Comparison of ENCODE assay signal across 10 cellular contexts in the genomic region with DNA sequence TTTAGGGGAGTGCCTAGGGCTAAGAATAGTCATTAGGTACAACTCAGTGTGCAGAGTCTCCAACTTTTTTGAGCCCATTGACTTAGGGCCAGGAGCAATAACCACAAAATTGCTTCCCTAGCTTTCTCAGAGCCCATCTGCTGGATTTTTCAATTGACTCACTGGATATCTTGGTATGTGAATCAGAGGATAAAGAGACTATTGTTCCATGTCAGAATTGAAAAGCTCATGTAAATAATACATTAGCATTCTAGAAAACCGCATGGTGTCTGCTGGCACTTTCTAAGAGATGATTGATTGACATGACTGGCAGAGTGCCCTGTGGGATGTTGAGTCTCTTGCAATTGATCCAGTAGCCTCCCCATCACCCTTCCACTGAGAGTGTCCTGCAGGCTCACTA.
DNase-seq lines count a peak whose midpoint lies in the region; ATAC-seq and TF ChIP-seq lines count a peak whose summit lies in the region.
"Had no signal": no experiment of that assay in that cellular context is flagged by ENCODE, and none has a peak within 500 bp of the region (broad histone marks: within the 10 kb centered on the region; RNA-seq: fewer than 3 reads in every experiment).

No MANE protein-coding gene starts in this region.

- H3K9ac ChIP-seq in SK-N-SH = no peak overlapping the region

- no peaks in the 10 kb centered on the region for H4K20me1 ChIP-seq in SK-N-SH (ENCODE audit: insufficient read depth)

- peaks cover 0 to 5% of the 10 kb centered on the region in 2 experiments; a peak in 1 of 4 replicates for H3K4me1 ChIP-seq in SK-N-SH (ENCODE audit: control insufficient read depth in 1 of 2, insufficient read depth in 2 of 2, low read depth in 1 of 2, low read length in 1 of 2)

- no peak for ATAC-seq in HG02973 (IDR thresholded peaks at IDR 0.05; ENCODE audit: unreplicated experiment)

- no peaks in the 10 kb centered on the region for H3F3A ChIP-seq in SK-N-SH (replicated peaks; ENCODE audit: insufficient read depth)

- H3K9me3 ChIP-seq in SK-N-SH = no peaks in the 10 kb centered on the region

- WGBS in SK-N-SH (ENCODE audit: low lambda C conversion rate) = 27% methylated on average over 1 of the region's 1 CpG

- no peaks in the 10 kb centered on the region for H3K79me2 ChIP-seq in SK-N-SH (ENCODE audit: insufficient read depth)

- CTCF ChIA-PET in SK-N-SH (lab: Yijun Ruan, JAX) = no interaction called here

- no peak for TF ChIP-seq CTCF in AG09309 (IDR thresholded peaks at IDR 0.05; ENCODE audit: control insufficient read depth, insufficient read depth, low read depth, low read length, missing control alignments)
- TF ChIP-seq CTCF in SK-N-SH (IDR thresholded peaks at IDR 0.05) = no peak

- H3K27me3 ChIP-seq in SK-N-SH (ENCODE audit: insufficient read depth) = no peaks in the 10 kb centered on the region

- 0 out of 2 replicates have a peak overlapping the region, but pooled peaks have one; percentile 7 for H3K4me2 ChIP-seq in SK-N-SH

- H3K4me3 ChIP-seq in AG09309 (ENCODE audit: control insufficient read depth, low read depth, low read length) (no peak overlapping the region), SK-N-SH (ENCODE audit: low read depth in 2 of 2, low read length in 1 of 2) (no peak overlapping the region)

- POLR2A ChIA-PET in SK-N-SH (lab: Yijun Ruan, JAX) = no interaction called here

- no peak overlapping the region for H2AFZ ChIP-seq in SK-N-SH (ENCODE audit: low read depth)

- no peaks in the 10 kb centered on the region for H3K36me3 ChIP-seq in SK-N-SH (replicated peaks in 1 of 2; ENCODE audit: control insufficient read depth in 1 of 2, insufficient read depth in 2 of 2, low read length in 1 of 2)

- no peak for TF ChIP-seq RAD21 in SK-N-SH (IDR thresholded peaks at IDR 0.05; ENCODE audit: low read length)

- peak in 1 of 2 experiments; percentile 53; a peak in 1 of 4 replicates for TF ChIP-seq EP300 in SK-N-SH (IDR thresholded peaks at IDR 0.05; ENCODE audit: borderline replicate concordance in 1 of 2, low read depth in 1 of 2, low read length in 1 of 2)

- H3K27ac ChIP-seq in SK-N-SH (ENCODE audit: low read depth in 2 of 2, low read length in 1 of 2) = peak overlapping the region in 1 of 2 experiments; percentile 64; a peak in 2 of 4 replicates

- H3K9me2 ChIP-seq in SK-N-SH = no peaks in the 10 kb centered on the region

- DNase-seq in AG09309 (ENCODE audit: low read depth) = peak; percentile 31
- peak; percentile 4 for DNase-seq in HK-2 (ENCODE audit: unreplicated experiment)
- DNase-seq in SK-N-SH = no peak
- peak; percentile 61 for DNase-seq in globus pallidus (ENCODE audit: low spot score)
- DNase-seq in NCI-H774 (lab: John Stamatoyannopoulos, UW) = no peak
- no peak for DNase-seq in dedifferentiated amniotic fluid mesenchymal stem cell (ENCODE audit: extremely low spot score)
- no peak for DNase-seq in stimulated activated CD4-positive, alpha-beta T cell treated with anti-CD3 and anti-CD28 coated beads, Interleukin-2, amount 100 ng/mL, for 48 hours
- DNase-seq: activated naive CD4-positive, alpha-beta T cell; stimulated activated naive CD4-positive, alpha-beta T cell treated with Interleukin-2 at 50 U/mL for 16 hours had no signal

TF ChIP-seq in SK-N-SH, 30 proteins besides CTCF, POLR2A, EP300 and RAD21:
- TF ChIP-seq FOSL2 (IDR thresholded peaks at IDR 0.05; ENCODE audit: borderline replicate concordance, low read depth) = peak; percentile 48; the same call in 1 of the 2 replicates
- TF ChIP-seq, protein P1, sequence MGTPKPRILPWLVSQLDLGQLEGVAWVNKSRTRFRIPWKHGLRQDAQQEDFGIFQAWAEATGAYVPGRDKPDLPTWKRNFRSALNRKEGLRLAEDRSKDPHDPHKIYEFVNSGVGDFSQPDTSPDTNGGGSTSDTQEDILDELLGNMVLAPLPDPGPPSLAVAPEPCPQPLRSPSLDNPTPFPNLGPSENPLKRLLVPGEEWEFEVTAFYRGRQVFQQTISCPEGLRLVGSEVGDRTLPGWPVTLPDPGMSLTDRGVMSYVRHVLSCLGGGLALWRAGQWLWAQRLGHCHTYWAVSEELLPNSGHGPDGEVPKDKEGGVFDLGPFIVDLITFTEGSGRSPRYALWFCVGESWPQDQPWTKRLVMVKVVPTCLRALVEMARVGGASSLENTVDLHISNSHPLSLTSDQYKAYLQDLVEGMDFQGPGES (IDR thresholded peaks at IDR 0.05; ENCODE audit: low read depth, low read length) = no peak
- TF ChIP-seq NFIC (IDR thresholded peaks at IDR 0.05; ENCODE audit: borderline replicate concordance) = peak; percentile 74; the same call in 1 of the 2 replicates
- TF ChIP-seq MXI1 (IDR thresholded peaks at IDR 0.05; ENCODE audit: low read depth, low read length) = no peak
- TF ChIP-seq TEAD4 (IDR thresholded peaks at IDR 0.05; ENCODE audit: borderline replicate concordance, insufficient read depth) = peak; percentile 26; the same call in 1 of the 2 replicates
- TF ChIP-seq JUND (IDR thresholded peaks at IDR 0.05) = peak; percentile 55
- peak; percentile 62 for TF ChIP-seq TCF12 (IDR thresholded peaks at IDR 0.05)
- TF ChIP-seq RXRA (IDR thresholded peaks at IDR 0.05; ENCODE audit: borderline replicate concordance, low read depth) = no peak; the same call in 1 of the 2 replicates
- TF ChIP-seq MEF2A (IDR thresholded peaks at IDR 0.05; ENCODE audit: borderline replicate concordance, low read depth) = 0 out of 2 replicates have a peak, but pooled peaks have one; percentile 9
- TF ChIP-seq, protein P2, sequence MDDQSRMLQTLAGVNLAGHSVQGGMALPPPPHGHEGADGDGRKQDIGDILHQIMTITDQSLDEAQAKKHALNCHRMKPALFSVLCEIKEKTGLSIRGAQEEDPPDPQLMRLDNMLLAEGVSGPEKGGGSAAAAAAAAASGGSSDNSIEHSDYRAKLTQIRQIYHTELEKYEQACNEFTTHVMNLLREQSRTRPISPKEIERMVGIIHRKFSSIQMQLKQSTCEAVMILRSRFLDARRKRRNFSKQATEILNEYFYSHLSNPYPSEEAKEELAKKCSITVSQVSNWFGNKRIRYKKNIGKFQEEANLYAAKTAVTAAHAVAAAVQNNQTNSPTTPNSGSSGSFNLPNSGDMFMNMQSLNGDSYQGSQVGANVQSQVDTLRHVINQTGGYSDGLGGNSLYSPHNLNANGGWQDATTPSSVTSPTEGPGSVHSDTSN (IDR thresholded peaks at IDR 0.05) = peak; percentile 95

Comparison
In these comparisons a context has a peak if more than half of its experiments do, and no peak if none do; other contexts are left out.
1. DNase-seq: peak in AG09309 (single experiment), HK-2 (single experiment) and globus pallidus (single experiment); none in SK-N-SH (single experiment), NCI-H774 (single experiment), dedifferentiated amniotic fluid mesenchymal stem cell (single experiment) and stimulated activated CD4-positive, alpha-beta T cell treated with anti-CD3 and anti-CD28 coated beads, Interleukin-2, amount 100 ng/mL, for 48 hours (0 of 2).